Comparison of ENCODE assay signal across 8 cellular contexts in the genomic region with DNA sequence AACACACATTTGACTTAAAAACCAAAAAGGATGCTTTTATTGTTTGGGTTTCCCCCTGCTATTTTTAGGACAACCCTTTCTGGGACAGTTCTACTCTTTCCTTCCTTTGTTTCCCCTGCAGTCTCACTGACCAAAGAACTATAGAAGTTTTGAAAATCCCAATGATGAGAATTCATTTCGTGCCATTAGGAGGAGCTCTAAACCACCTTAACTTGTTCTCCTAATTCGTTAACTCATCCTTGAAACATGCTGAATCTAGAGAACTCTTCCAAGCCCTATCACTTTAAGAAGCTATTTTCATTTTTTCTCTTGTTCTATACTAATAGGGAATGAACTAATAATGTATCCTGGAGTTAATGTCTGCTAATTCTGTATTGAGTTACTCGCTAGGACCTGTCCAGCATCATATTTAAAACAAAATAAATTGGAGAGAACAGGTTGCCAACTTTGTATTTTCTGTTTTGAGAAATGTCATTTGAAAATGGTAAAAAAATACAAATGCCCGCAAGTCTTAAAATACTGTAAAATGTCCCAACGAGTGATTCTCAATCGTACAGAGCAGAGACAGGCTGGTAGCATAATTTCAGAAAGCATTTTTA.
DNase-seq lines count a peak whose midpoint lies in the region; ATAC-seq, FAIRE-seq and TF ChIP-seq lines count a peak whose summit lies in the region.

No MANE protein-coding gene starts in this region.

- in situ Hi-C loops in Caki2 (cut with HindIII; ENCODE audit: low pct_unique_long_range_greater_than_20kb, low sequenced_read_pairs) = no loop called here

- H3K9me2 ChIP-seq in PC-3 (replicated peaks; ENCODE audit: low read length) = no peaks in the 10 kb centered on the region

- POLR2A ChIA-PET in HEK293 (lab: Yijun Ruan, JAX) = interaction anchor here (0.7 kb wide), 1 partner anchor 67 kb away, joined by 3 read pairs; the partner anchor contains the start of gene SERTAD2
- POLR2A ChIA-PET in PC-3 (lab: Charles Lee; ENCODE audit: unreplicated experiment) = interaction anchor here (0.7 kb wide), 1 partner anchor 57 kb away, joined by 3 read pairs; no protein-coding TSS in a partner anchor
- POLR2A ChIA-PET in H1 (lab: Charles Lee; ENCODE audit: partially characterized antibody) = interaction anchor here (0.6 to 1.4 kb wide), 2 partner anchors 16 to 278 kb away, joined by 3 to 5 read pairs; no protein-coding TSS in a partner anchor

- H2AK5ac ChIP-seq in H1 (ENCODE audit: low read depth, low read length) = no peak overlapping the region
- H2AK5ac ChIP-seq in mesenchymal stem cell (ENCODE audit: low read length, severe bottlenecking) = no peak overlapping the region

- H3K79me2 ChIP-seq in PC-3 (ENCODE audit: low read length) (no peaks in the 10 kb centered on the region), H1 (ENCODE audit: control insufficient read depth in 1 of 2, insufficient read depth in 2 of 2, low read length in 2 of 2) (no peaks in the 10 kb centered on the region)

- H2BK20ac ChIP-seq in H1 (ENCODE audit: low read length) = no peak overlapping the region

- no peak overlapping the region for H3K4me3 ChIP-seq in HEK293 (ENCODE audit: low read depth, low read length)
- no peak overlapping the region for H3K4me3 ChIP-seq in PC-3 (ENCODE audit: low read length)
- no peak overlapping the region for H3K4me3 ChIP-seq in H1 (ENCODE audit: extremely low read depth in 1 of 4, insufficient read depth in 2 of 4, low read depth in 3 of 4, low read length in 4 of 4)
- H3K4me3 ChIP-seq in mesenchymal stem cell (ENCODE audit: insufficient read depth in 1 of 2, low read depth in 1 of 2, low read length in 2 of 2) = no peak overlapping the region

- no peak overlapping the region for H3K14ac ChIP-seq in H1 (ENCODE audit: insufficient read length)
- no peak overlapping the region for H3K14ac ChIP-seq in mesenchymal stem cell (ENCODE audit: low read length in 2 of 2)

- DNase-seq in Caki2 (ENCODE audit: low read depth) (peak; percentile 52), PC-3 (peak; percentile 78), H1 (ENCODE audit: low read depth in 1 of 2, low spot score in 2 of 2) (no peak), mesenchymal stem cell (peak; percentile 69), UCSD-AML1 (lab: John Stamatoyannopoulos, UW; ENCODE audit: unreplicated experiment) (no peak), COLO668 (lab: John Stamatoyannopoulos, UW; ENCODE audit: unreplicated experiment) (no peak)

- no peaks in the 10 kb centered on the region for H3K9me3 ChIP-seq in HEK293 (ENCODE audit: control insufficient read depth, insufficient read depth, low read depth, low read length)
- no peaks in the 10 kb centered on the region for H3K9me3 ChIP-seq in PC-3 (ENCODE audit: low read length)
- H3K9me3 ChIP-seq in H1 (ENCODE audit: insufficient read depth in 2 of 2, low read depth in 1 of 2, low read length in 1 of 2) = no peaks in the 10 kb centered on the region
- H3K9me3 ChIP-seq in mesenchymal stem cell (ENCODE audit: control insufficient read depth, low read length) = no peaks in the 10 kb centered on the region

- intact Hi-C loops in PC-3 (cut with micrococcal nuclease) = loop anchor here (1.0 kb wide), 4 partner anchors 244 to 302 kb away; no protein-coding TSS in a partner anchor

- H3K27me3 ChIP-seq in PC-3 (ENCODE audit: low read length) = no peaks in the 10 kb centered on the region
- no peaks in the 10 kb centered on the region for H3K27me3 ChIP-seq in H1 (replicated peaks in 1 of 4; ENCODE audit: control insufficient read depth in 3 of 4, extremely low read depth in 1 of 4, insufficient read depth in 3 of 4, low read length in 3 of 4)
- H3K27me3 ChIP-seq in mesenchymal stem cell (ENCODE audit: control insufficient read depth in 1 of 2, insufficient read depth in 1 of 2, low read length in 2 of 2) = no peaks in the 10 kb centered on the region

- H2AFZ ChIP-seq in PC-3 (ENCODE audit: low read length) (no peak overlapping the region), H1 (ENCODE audit: low read length) (no peak overlapping the region), mesenchymal stem cell (ENCODE audit: low read depth, low read length) (no peak overlapping the region)

- WGBS in H1 (ENCODE audit: extremely low coverage in 1 of 2, insufficient coverage in 1 of 2, insufficient read length in 1 of 2, insufficient replicate concordance in 2 of 2, low coverage in 1 of 2, low lambda C conversion rate in 2 of 2, missing lambda C conversion rate in 1 of 2), 2 experiments = 71% methylated on average over 6 of the region's 6 CpGs; no CpG with 5 or more reads in 1 of the 2 experiments
- WGBS in mesenchymal stem cell = 47% methylated on average over 3 of the region's 6 CpGs

- H3K27ac ChIP-seq in HEK293 (ENCODE audit: extremely low read depth, low read depth, low read length) (no peak overlapping the region), PC-3 (ENCODE audit: low read length) (no peak overlapping the region), H1 (ENCODE audit: low read depth, low read length) (no peak overlapping the region), mesenchymal stem cell (ENCODE audit: low read length, poor library complexity, severe bottlenecking) (no peak overlapping the region)

- H3K23ac ChIP-seq in H1 (ENCODE audit: insufficient read length) = no peak overlapping the region
- H3K23ac ChIP-seq in mesenchymal stem cell (ENCODE audit: low read length in 2 of 2) = no peak overlapping the region

- H3K56ac ChIP-seq in H1 (replicated peaks; ENCODE audit: insufficient read length, low read depth, low read length) = no peak overlapping the region

- H3K36me3 ChIP-seq in HEK293 (ENCODE audit: control insufficient read depth in 2 of 2, insufficient read depth in 1 of 2, low read length in 2 of 2) = peaks cover 13 to 40% of the 10 kb centered on the region in 2 experiments
- peaks cover 9% of the 10 kb centered on the region; the same call in 1 of the 2 replicates for H3K36me3 ChIP-seq in PC-3 (ENCODE audit: low read depth, low read length)
- H3K36me3 ChIP-seq in H1 (ENCODE audit: control insufficient read depth in 2 of 4, insufficient read depth in 4 of 4, low read length in 3 of 4) = peaks cover 0 to 13% (median 2%) of the 10 kb centered on the region in 4 experiments; a peak in 3 of 8 replicates
- peaks cover 9 to 52% of the 10 kb centered on the region in 2 experiments for H3K36me3 ChIP-seq in mesenchymal stem cell (ENCODE audit: control insufficient read depth in 1 of 2, insufficient read depth in 2 of 2, low read depth in 1 of 2, low read length in 2 of 2)

- H2BK5ac ChIP-seq in H1 (ENCODE audit: low read depth, low read length) (no peak overlapping the region), mesenchymal stem cell (ENCODE audit: low read depth, low read length, poor library complexity, severe bottlenecking) (no peak overlapping the region)

- TF ChIP-seq POLR2A in H1 (IDR thresholded peaks at IDR 0.05; ENCODE audit: control extremely low read depth in 1 of 2, low read depth in 2 of 2, low read length in 2 of 2) = no peak

- H3K79me1 ChIP-seq in H1 (ENCODE audit: low read depth, low read length) (no peaks in the 10 kb centered on the region), mesenchymal stem cell (replicated peaks; ENCODE audit: low read length, poor library complexity, severe bottlenecking) (peaks cover 8% of the 10 kb centered on the region)

- H3K4me2 ChIP-seq in PC-3 (ENCODE audit: low read length) (no peak overlapping the region), H1 (ENCODE audit: insufficient read depth in 1 of 2, low read depth in 2 of 2, low read length in 2 of 2) (no peak overlapping the region), mesenchymal stem cell (ENCODE audit: low read length, poor library complexity, severe bottlenecking) (no peak overlapping the region)

- no peak overlapping the region for H4K91ac ChIP-seq in H1 (replicated peaks; ENCODE audit: insufficient read length, low read length)
- no peak overlapping the region for H4K91ac ChIP-seq in mesenchymal stem cell (ENCODE audit: low read length)

- TF ChIP-seq EP300 in H1 (IDR thresholded peaks at IDR 0.05; ENCODE audit: borderline replicate concordance in 1 of 2, low read depth in 2 of 2, low read length in 2 of 2) = no peak

- H3K4me1 ChIP-seq in HEK293 (ENCODE audit: control insufficient read depth, insufficient read depth, low read length) (no peaks in the 10 kb centered on the region), PC-3 (ENCODE audit: insufficient read depth, low read length) (no peaks in the 10 kb centered on the region), H1 (replicated peaks in 1 of 4; ENCODE audit: control insufficient read depth in 3 of 4, insufficient read depth in 4 of 4, low read length in 3 of 4) (peaks cover 0 to 3% (median 0%) of the 10 kb centered on the region in 4 experiments; a peak in 1 of 7 replicates), mesenchymal stem cell (ENCODE audit: control insufficient read depth, insufficient read depth, low read depth, low read length) (no peaks in the 10 kb centered on the region)

- H2BK15ac ChIP-seq in H1 (ENCODE audit: low read length) (no peak overlapping the region), mesenchymal stem cell (ENCODE audit: low read depth, poor library complexity, severe bottlenecking) (no peak overlapping the region)

- H4K5ac ChIP-seq in H1 (ENCODE audit: insufficient read length, low read depth, low read length) = no peak overlapping the region

- TF ChIP-seq RAD21 in H1 (IDR thresholded peaks at IDR 0.05 in 1 of 2, conservative IDR thresholded peaks at IDR 0.05 in 1 of 2; ENCODE audit: low read depth in 2 of 2, low read length in 2 of 2) = peak; percentile 74 to 80

- no peak overlapping the region for H2BK120ac ChIP-seq in H1 (replicated peaks; ENCODE audit: low read depth, low read length)
- H2BK120ac ChIP-seq in mesenchymal stem cell (ENCODE audit: low read depth, low read length) = no peak overlapping the region

- H3K4ac ChIP-seq in H1 (replicated peaks; ENCODE audit: insufficient read length, low read depth, low read length) (no peak overlapping the region), mesenchymal stem cell (ENCODE audit: low read depth in 1 of 2, low read length in 2 of 2) (no peak overlapping the region)

- H3K9ac ChIP-seq in PC-3 (ENCODE audit: low read length) (no peak overlapping the region), H1 (replicated peaks in 1 of 4; ENCODE audit: extremely low read depth in 1 of 4, low read depth in 3 of 4, low read length in 3 of 4) (no peak overlapping the region), mesenchymal stem cell (ENCODE audit: low read length) (peak overlapping the region; percentile 64)

- H3K18ac ChIP-seq in H1 (ENCODE audit: extremely low read depth, low read length) = no peak overlapping the region
- H3K18ac ChIP-seq in mesenchymal stem cell (ENCODE audit: low read depth in 1 of 2, low read length in 2 of 2) = no peak overlapping the region

- peak; percentile 93 for FAIRE-seq in H1 (lab: Jason Lieb, UNC)

- H4K8ac ChIP-seq in H1 (ENCODE audit: extremely low read depth, insufficient read depth, low read length) (no peak overlapping the region), mesenchymal stem cell (ENCODE audit: low read length) (no peak overlapping the region)

- CTCF ChIA-PET in HEK293 (lab: Yijun Ruan, JAX) (interaction anchor here (0.5 to 2.5 kb wide), 36 partner anchors 8 to 932 kb away, joined by 3 to 25 read pairs (median 3); no protein-coding TSS in a partner anchor), PC-3 (lab: Charles Lee) (interaction anchor here (0.6 to 1.7 kb wide), 12 partner anchors 56 to 692 kb away, joined by 3 to 11 read pairs (median 4); no protein-coding TSS in a partner anchor), H1 (lab: Charles Lee; ENCODE audit: partially characterized antibody) (interaction anchor here (0.6 to 4.4 kb wide), 35 partner anchors 8 to 369 kb away, joined by 3 to 28 read pairs (median 4); partner anchors contain the start of gene SERTAD2)

- no peaks in the 10 kb centered on the region for H4K20me1 ChIP-seq in PC-3 (ENCODE audit: low read length)
- no peaks in the 10 kb centered on the region for H4K20me1 ChIP-seq in H1 (replicated peaks in 1 of 2; ENCODE audit: control insufficient read depth in 1 of 2, insufficient read depth in 2 of 2, low read length in 2 of 2)

- no TSS peak for BruUV-seq in PC-3 (replicated peaks; lab: Mats Ljungman, UMichigan)

- peak; percentile 49; the same call in 1 of the 2 replicates for ATAC-seq in PC-3
- ATAC-seq in GM19455 (IDR thresholded peaks at IDR 0.05; ENCODE audit: unreplicated experiment) = no peak

- no peak overlapping the region for H2BK12ac ChIP-seq in H1 (ENCODE audit: low read depth, low read length)
- H2BK12ac ChIP-seq in mesenchymal stem cell (ENCODE audit: low read length in 2 of 2) = no peak overlapping the region

- TF ChIP-seq CTCF in HEK293 (tag by site-specific recombination; IDR thresholded peaks at IDR 0.05) = no peak; the same call in 1 of the 2 replicates
- peak; percentile 90 for TF ChIP-seq CTCF in PC-3 (conservative IDR thresholded peaks at IDR 0.05; ENCODE audit: low read depth, low read length)
- peak in 2 of 3 experiments; percentile 51 to 65; a peak in 2 of 4 replicates for TF ChIP-seq CTCF in H1 (IDR thresholded peaks at IDR 0.05; ENCODE audit: control extremely low read depth in 1 of 3, insufficient read depth in 1 of 3, low read depth in 1 of 3, low read length in 3 of 3)

- no peaks in the 10 kb centered on the region for H3F3A ChIP-seq in PC-3 (ENCODE audit: low read length, unreplicated experiment)

- H3K23me2 ChIP-seq in H1 (ENCODE audit: low read depth, low read length) = no peaks in the 10 kb centered on the region

Comparison
In these comparisons a context has a peak if more than half of its experiments do, and no peak if none do; other contexts are left out.
1. DNase-seq: peak in Caki2 (single experiment), PC-3 (single experiment) and mesenchymal stem cell (single experiment); none in H1 (0 of 2), UCSD-AML1 (single experiment) and COLO668 (single experiment).